ENCODE assay signal across 39 cellular contexts in the genomic region with DNA sequence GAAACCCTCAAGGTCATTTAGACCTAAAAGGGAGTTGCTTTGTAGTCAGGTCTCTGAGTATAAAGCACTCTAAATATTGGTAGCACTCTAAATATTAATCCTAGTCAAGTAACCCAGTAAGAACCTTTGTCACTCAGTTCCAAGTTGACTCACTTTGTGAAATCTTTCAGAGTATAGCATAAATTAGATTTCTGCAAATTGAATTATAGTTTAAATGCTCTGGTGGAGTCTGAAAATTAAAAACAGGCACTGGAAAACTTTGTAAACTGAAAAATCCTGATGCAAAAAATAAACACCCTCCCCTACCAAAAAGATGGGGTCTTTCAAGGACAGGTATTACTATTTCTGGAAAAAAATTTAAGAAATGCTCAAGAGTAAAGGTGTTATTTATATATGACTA.
"Had no signal": no experiment of that assay in that cellular context is flagged by ENCODE, and none has a peak within 500 bp of the region (broad histone marks: within the 10 kb centered on the region; RNA-seq: fewer than 3 reads in every experiment).

No MANE protein-coding gene starts in this region.

- ATAC-seq: activated naive CD4-positive, alpha-beta T cell treated with anti-CD3 and anti-CD28 coated beads, Interleukin-2, amount 50 U/mL, for 72 hours; activated naive CD8-positive, alpha-beta T cell treated with anti-CD3 and anti-CD28 coated beads, Interleukin-2, amount 50 U/mL, for 24 hours; activated T-cell treated with anti-CD3 and anti-CD28 coated beads, Interleukin-2, amount 50 U/mL, for 4 hours; activated T-cell treated with anti-CD3 and anti-CD28 coated beads, Interleukin-2, amount 50 U/mL, for 72 hours; activated T-helper 17 cell treated with anti-CD3 and anti-CD28 coated beads, Interleukin-2, amount 50 U/mL, for 72 hours; body of pancreas had no signal

- FAIRE-seq: astrocyte, bronchial epithelial cell, colon had no signal

- H3K4me1 ChIP-seq: adrenal gland, body of pancreas, breast epithelium had no signal

- H3K27ac Mint-ChIP-seq: activated naive CD4-positive, alpha-beta T cell treated with anti-CD3 and anti-CD28 coated beads for 36 hours; activated naive CD4-positive, alpha-beta T cell treated with anti-CD3 and anti-CD28 coated beads, Interleukin-2, amount 10 ng/mL, durations not matched to agents 7 days and 5 days; activated naive CD4-positive, alpha-beta T cell treated with anti-CD3 and anti-CD28 coated beads, Interleukin-2, amount 50 U/mL, for 24 hours; activated naive CD4-positive, alpha-beta T cell treated with anti-CD3 and anti-CD28 coated beads, Interleukin-2, amount 50 U/mL, for 72 hours; activated naive CD8-positive, alpha-beta T cell; activated naive CD8-positive, alpha-beta T cell treated with anti-CD3 and anti-CD28 coated beads for 36 hours; activated naive CD8-positive, alpha-beta T cell treated with anti-CD3 and anti-CD28 coated beads, Interleukin-2, amount 10 ng/mL, durations not matched to agents 7 days and 5 days; activated naive CD8-positive, alpha-beta T cell treated with anti-CD3 and anti-CD28 coated beads, Interleukin-2, amount 50 U/mL, for 24 hours; activated T-cell treated with anti-CD3 and anti-CD28 coated beads, Interleukin-2, amount 50 U/mL, for 72 hours; activated T-helper 1 cell treated with anti-CD3 and anti-CD28 coated beads, Interleukin-12 subunit alpha, Interleukin-12 subunit beta, Interleukin-2, Interleukin-4 antibody, amounts not matched to agents 30 ng/mL and 10 ng/mL and 1 ng/mL, durations not matched to agents 14 hours and 24 hours and 36 hours; activated T-helper 17 cell treated with anti-CD3 and anti-CD28 coated beads, Interleukin-2, amount 50 U/mL, for 72 hours; activated T-helper 2 cell treated with anti-CD3 and anti-CD28 coated beads, Interferon-gamma antibody, Interleukin-2, Interleukin-4, amounts not matched to agents 10 μg/mL and 5 μg/mL and 100 μg/mL, durations not matched to agents 14 hours and 24 hours and 36 hours; brain had no signal

- H3K36me3 Mint-ChIP-seq: activated naive CD4-positive, alpha-beta T cell treated with anti-CD3 and anti-CD28 coated beads, Interleukin-2, amount 10 ng/mL, durations not matched to agents 7 days and 5 days; activated naive CD4-positive, alpha-beta T cell treated with anti-CD3 and anti-CD28 coated beads, Interleukin-2, amount 50 U/mL, for 24 hours; activated naive CD4-positive, alpha-beta T cell treated with anti-CD3 and anti-CD28 coated beads, Interleukin-2, amount 50 U/mL, for 72 hours; activated naive CD8-positive, alpha-beta T cell; activated naive CD8-positive, alpha-beta T cell treated with anti-CD3 and anti-CD28 coated beads for 36 hours; activated naive CD8-positive, alpha-beta T cell treated with anti-CD3 and anti-CD28 coated beads, Interleukin-2, amount 10 ng/mL, durations not matched to agents 7 days and 5 days had no signal

- H3K36me3 ChIP-seq: adrenal gland, ascending aorta, brain microvascular endothelial cell, breast epithelium had no signal

- H3K9me3 Mint-ChIP-seq: activated naive CD4-positive, alpha-beta T cell treated with anti-CD3 and anti-CD28 coated beads for 36 hours; activated naive CD4-positive, alpha-beta T cell treated with anti-CD3 and anti-CD28 coated beads, Interleukin-2, amount 10 ng/mL, durations not matched to agents 7 days and 5 days; activated naive CD4-positive, alpha-beta T cell treated with anti-CD3 and anti-CD28 coated beads, Interleukin-2, amount 50 U/mL, for 24 hours; activated naive CD4-positive, alpha-beta T cell treated with anti-CD3 and anti-CD28 coated beads, Interleukin-2, amount 50 U/mL, for 72 hours; activated naive CD8-positive, alpha-beta T cell treated with anti-CD3 and anti-CD28 coated beads for 36 hours; activated naive CD8-positive, alpha-beta T cell treated with anti-CD3 and anti-CD28 coated beads, Interleukin-2, amount 10 ng/mL, durations not matched to agents 7 days and 5 days; activated naive CD8-positive, alpha-beta T cell treated with anti-CD3 and anti-CD28 coated beads, Interleukin-2, amount 50 U/mL, for 24 hours; activated T-cell treated with anti-CD3 and anti-CD28 coated beads, Interleukin-2, amount 50 U/mL, for 4 hours; activated T-helper 1 cell treated with anti-CD3 and anti-CD28 coated beads, Interleukin-12 subunit alpha, Interleukin-12 subunit beta, Interleukin-2, Interleukin-4 antibody, amounts not matched to agents 30 ng/mL and 10 ng/mL and 1 ng/mL, durations not matched to agents 14 hours and 24 hours and 36 hours; activated T-helper 2 cell treated with anti-CD3 and anti-CD28 coated beads, Interferon-gamma antibody, Interleukin-2, Interleukin-4, amounts not matched to agents 10 μg/mL and 5 μg/mL and 100 μg/mL, durations not matched to agents 14 hours and 24 hours and 36 hours; brain had no signal

- H3K4me3 ChIP-seq: adrenal gland, ascending aorta, body of pancreas, breast epithelium, cardiac muscle cell had no signal

- H3K27me3 Mint-ChIP-seq: activated naive CD4-positive, alpha-beta T cell treated with anti-CD3 and anti-CD28 coated beads, Interleukin-2, amount 10 ng/mL, durations not matched to agents 7 days and 5 days; activated naive CD8-positive, alpha-beta T cell treated with anti-CD3 and anti-CD28 coated beads, Interleukin-2, amount 10 ng/mL, durations not matched to agents 7 days and 5 days; brain; central memory CD8-positive, alpha-beta T cell had no signal

- DNase-seq: activated effector memory CD4-positive, alpha-beta T cell treated with anti-CD3 and anti-CD28 coated beads, Interleukin-2, amount 50 U/mL, for 16 hours; activated effector memory CD4-positive, alpha-beta T cell treated with Interleukin-2 at 50 U/mL for 16 hours; activated gamma-delta T cell; activated gamma-delta T cell treated with Interleukin-2 at 50 U/mL for 16 hours; activated naive CD4-positive, alpha-beta T cell; activated naive CD4-positive, alpha-beta T cell treated with anti-CD3 and anti-CD28 coated beads for 36 hours; activated naive CD4-positive, alpha-beta T cell treated with anti-CD3 and anti-CD28 coated beads, Interleukin-2, amount 10 ng/mL, durations not matched to agents 7 days and 5 days; activated naive CD4-positive, alpha-beta T cell treated with anti-CD3 and anti-CD28 coated beads, Interleukin-2, amount 50 U/mL, for 16 hours; activated naive CD4-positive, alpha-beta T cell treated with Interleukin-2 at 50 U/mL for 16 hours; activated naive CD8-positive, alpha-beta T cell treated with anti-CD3 and anti-CD28 coated beads for 36 hours; activated naive CD8-positive, alpha-beta T cell treated with anti-CD3 and anti-CD28 coated beads, Interleukin-2, amount 10 ng/mL, durations not matched to agents 7 days and 5 days; activated naive CD8-positive, alpha-beta T cell treated with anti-CD3 and anti-CD28 coated beads, Interleukin-2, amount 50 U/mL, for 24 hours; activated T-cell treated with anti-CD3 and anti-CD28 coated beads, Interleukin-2, amount 50 U/mL, for 4 hours; activated T-cell treated with anti-CD3 and anti-CD28 coated beads, Interleukin-2, amount 50 U/mL, for 48 hours; activated T-cell treated with anti-CD3 and anti-CD28 coated beads, Interleukin-2, amount 50 U/mL, for 72 hours; adrenal gland; amniotic stem cell; amygdala; anterior cingulate cortex; aorta; body of pancreas; brain microvascular endothelial cell; caudate nucleus; central memory CD4-positive, alpha-beta T cell; cerebellar nuclear complex had no signal

- H3K9me3 ChIP-seq: adrenal gland, ascending aorta, body of pancreas, breast epithelium had no signal

- H3K4me1 Mint-ChIP-seq: activated naive CD4-positive, alpha-beta T cell treated with anti-CD3 and anti-CD28 coated beads, Interleukin-2, amount 10 ng/mL, durations not matched to agents 7 days and 5 days; activated naive CD4-positive, alpha-beta T cell treated with anti-CD3 and anti-CD28 coated beads, Interleukin-2, amount 50 U/mL, for 24 hours; activated naive CD8-positive, alpha-beta T cell treated with anti-CD3 and anti-CD28 coated beads for 36 hours; activated naive CD8-positive, alpha-beta T cell treated with anti-CD3 and anti-CD28 coated beads, Interleukin-2, amount 10 ng/mL, durations not matched to agents 7 days and 5 days; activated naive CD8-positive, alpha-beta T cell treated with anti-CD3 and anti-CD28 coated beads, Interleukin-2, amount 50 U/mL, for 24 hours; activated T-helper 17 cell treated with anti-CD3 and anti-CD28 coated beads, Interleukin-2, amount 50 U/mL, for 72 hours; brain; central memory CD8-positive, alpha-beta T cell had no signal

- H3K4me3 Mint-ChIP-seq: activated naive CD4-positive, alpha-beta T cell treated with anti-CD3 and anti-CD28 coated beads for 36 hours; activated naive CD4-positive, alpha-beta T cell treated with anti-CD3 and anti-CD28 coated beads, Interleukin-2, amount 10 ng/mL, durations not matched to agents 7 days and 5 days; activated naive CD4-positive, alpha-beta T cell treated with anti-CD3 and anti-CD28 coated beads, Interleukin-2, amount 50 U/mL, for 24 hours; activated naive CD8-positive, alpha-beta T cell; activated naive CD8-positive, alpha-beta T cell treated with anti-CD3 and anti-CD28 coated beads for 36 hours; activated naive CD8-positive, alpha-beta T cell treated with anti-CD3 and anti-CD28 coated beads, Interleukin-2, amount 10 ng/mL, durations not matched to agents 7 days and 5 days; activated naive CD8-positive, alpha-beta T cell treated with anti-CD3 and anti-CD28 coated beads, Interleukin-2, amount 50 U/mL, for 24 hours; activated T-cell treated with anti-CD3 and anti-CD28 coated beads, Interleukin-2, amount 50 U/mL, for 4 hours; activated T-cell treated with anti-CD3 and anti-CD28 coated beads, Interleukin-2, amount 50 U/mL, for 72 hours; activated T-helper 1 cell treated with anti-CD3 and anti-CD28 coated beads, Interleukin-12 subunit alpha, Interleukin-12 subunit beta, Interleukin-2, Interleukin-4 antibody, amounts not matched to agents 30 ng/mL and 10 ng/mL and 1 ng/mL, durations not matched to agents 14 hours and 24 hours and 36 hours; activated T-helper 17 cell treated with anti-CD3 and anti-CD28 coated beads, Interleukin-2, amount 50 U/mL, for 72 hours; brain; central memory CD8-positive, alpha-beta T cell had no signal

- H3K27ac ChIP-seq: adrenal gland, ascending aorta, body of pancreas, brain microvascular endothelial cell, breast epithelium, cardiac muscle cell had no signal

- H3K27me3 ChIP-seq: adrenal gland, ascending aorta, body of pancreas, brain microvascular endothelial cell, breast epithelium, cardiac muscle cell had no signal
